Comparison of ENCODE assay signal across 8 cellular contexts in genomic region chr16:69107311-69107962, GRCh38. TPM values are rescaled to one million over a fixed set of nuclear protein-coding genes. Genes with fewer than 3 reads are reported as not detected.
DNase-seq lines count a peak whose midpoint lies in the region; ATAC-seq, FAIRE-seq and TF ChIP-seq lines count a peak whose summit lies in the region.

No MANE protein-coding gene starts in this region.

- peaks cover 3% of the 10 kb centered on the region for H3K36me3 Mint-ChIP-seq in activated CD8-positive, alpha-beta T cell treated with anti-CD3 and anti-CD28 coated beads, Interleukin-2, amount 10 ng/mL, durations not matched to agents 7 days and 5 days (ENCODE audit: low read depth)

- 1 to 2% methylated on average over 43 to 52 of the region's 52 CpGs for WGBS in heart right ventricle, 2 donors

- H3K27me3 Mint-ChIP-seq in activated CD8-positive, alpha-beta T cell treated with anti-CD3 and anti-CD28 coated beads, Interleukin-2, amount 10 ng/mL, durations not matched to agents 7 days and 5 days (ENCODE audit: low read depth) = peaks cover 35% of the 10 kb centered on the region

- H3K27me3 ChIP-seq in heart right ventricle = peaks cover 0 to 47% (median 0%) of the 10 kb centered on the region in 7 donors

- H3K27ac ChIP-seq in heart right ventricle = peak overlapping the region in 2 of 10 donors; percentile 21 to 29
- no peak overlapping the region for H3K27ac ChIP-seq in kidney (ENCODE audit: low read depth in 2 of 2, low read length in 2 of 2)

- H3K9me3 ChIP-seq in heart right ventricle (no peaks in the 10 kb centered on the region), kidney (ENCODE audit: control insufficient read depth in 1 of 2, low read length in 2 of 2) (no peaks in the 10 kb centered on the region)

- H3K4me3 ChIP-seq in heart right ventricle (peak overlapping the region; percentile 18 to 79 (median 58)), kidney (ENCODE audit: low read length in 2 of 2) (peak overlapping the region in 1 of 2 donors; percentile 41)

- ATAC-seq in activated CD8-positive, alpha-beta T cell treated with anti-CD3 and anti-CD28 coated beads, Interleukin-2, amount 10 ng/mL, durations not matched to agents 7 days and 5 days = no peak
- peak; percentile 12 to 45 (median 26) for ATAC-seq in heart right ventricle
- no peak for ATAC-seq in GM21825 (IDR thresholded peaks at IDR 0.05; ENCODE audit: unreplicated experiment)

- H3K36me3 ChIP-seq in heart right ventricle = peaks cover 0 to 21% (median 9%) of the 10 kb centered on the region in 9 donors
- peaks cover 0 to 7% of the 10 kb centered on the region in 2 donors for H3K36me3 ChIP-seq in kidney (ENCODE audit: control insufficient read depth in 1 of 2, insufficient read depth in 2 of 2, low read length in 2 of 2)

- no peak overlapping the region for H3K9ac ChIP-seq in kidney (ENCODE audit: low read length in 2 of 2)

- H3K4me1 ChIP-seq in heart right ventricle = peaks cover 7 to 45% (median 31%) of the 10 kb centered on the region in 9 donors
- H3K4me1 ChIP-seq in kidney (ENCODE audit: control insufficient read depth in 1 of 2, insufficient read depth in 1 of 2, low read depth in 1 of 2, low read length in 2 of 2) = peaks cover 0 to 18% of the 10 kb centered on the region in 2 donors

- H3K4me3 Mint-ChIP-seq in activated CD8-positive, alpha-beta T cell treated with anti-CD3 and anti-CD28 coated beads, Interleukin-2, amount 10 ng/mL, durations not matched to agents 7 days and 5 days = peak overlapping the region; percentile 40

- CTCF ChIA-PET in activated CD8-positive, alpha-beta T cell treated with anti-CD3 and anti-CD28 coated beads, Interleukin-2, amount 10 ng/mL, durations not matched to agents 7 days and 5 days (lab: Charles Lee) = interaction anchor here (1.2 to 1.4 kb wide), 3 partner anchors 16 to 587 kb away, joined by 3 to 5 read pairs (median 5); no protein-coding TSS in a partner anchor

- no peak overlapping the region for H3K27ac Mint-ChIP-seq in activated CD8-positive, alpha-beta T cell treated with anti-CD3 and anti-CD28 coated beads, Interleukin-2, amount 10 ng/mL, durations not matched to agents 7 days and 5 days

- H3K4me1 Mint-ChIP-seq in activated CD8-positive, alpha-beta T cell treated with anti-CD3 and anti-CD28 coated beads, Interleukin-2, amount 10 ng/mL, durations not matched to agents 7 days and 5 days (ENCODE audit: low read depth) = peaks cover 20% of the 10 kb centered on the region

- intact Hi-C loops in heart right ventricle (cut with DNase I) (loop anchor here in 2 of 10 donors (5.0 to 10.0 kb wide), 2 partner anchors 113 to 200 kb away; no protein-coding TSS in a partner anchor), kidney (cut with DNase I) (no loop called here)

- DNase-seq in GM10266 (ENCODE audit: extremely low spot score) = peak; percentile 44
- DNase-seq in activated CD8-positive, alpha-beta T cell treated with anti-CD3 and anti-CD28 coated beads, Interleukin-2, amount 10 ng/mL, durations not matched to agents 7 days and 5 days = no peak
- peak; percentile 32 to 51 for DNase-seq in heart right ventricle
- peak; percentile 72 for DNase-seq in retina
- DNase-seq in kidney = no peak
- no peak for DNase-seq in T-helper 9 cell
- DNase-seq in NOMO-1 (lab: John Stamatoyannopoulos, UW; ENCODE audit: unreplicated experiment in 2 of 2) = no peak

- POLR2A ChIA-PET in activated CD8-positive, alpha-beta T cell treated with anti-CD3 and anti-CD28 coated beads, Interleukin-2, amount 10 ng/mL, durations not matched to agents 7 days and 5 days (lab: Charles Lee) = no interaction called here

- TF ChIP-seq CTCF in GM10266 (IDR thresholded peaks at IDR 0.05; ENCODE audit: control insufficient read depth, insufficient read depth, low read depth, missing control alignments) (no peak), heart right ventricle (IDR thresholded peaks at IDR 0.05) (no peak), kidney (IDR thresholded peaks at IDR 0.05; ENCODE audit: borderline replicate concordance, extremely low read depth, insufficient read depth) (no peak)

- no peak for FAIRE-seq in kidney (lab: Jason Lieb, UNC)

- no peaks in the 10 kb centered on the region for H3K9me3 Mint-ChIP-seq in activated CD8-positive, alpha-beta T cell treated with anti-CD3 and anti-CD28 coated beads, Interleukin-2, amount 10 ng/mL, durations not matched to agents 7 days and 5 days (ENCODE audit: insufficient read depth)

RNA-seq across cellular contexts. Expression of gene HAS3, which starts 2.0 kb away (rescaled TPM):
- total RNA-seq in activated CD8-positive, alpha-beta T cell treated with anti-CD3 and anti-CD28 coated beads, Interleukin-2, amount 10 ng/mL, durations not matched to agents 7 days and 5 days = under 1 TPM; 0.44 to 0.47 TPM
- 1 to 10 TPM in 1 of 10 donors, under 1 TPM in 9; 0.15 to 1.8 (median 0.38) TPM for total RNA-seq in heart right ventricle
- polyA plus RNA-seq in heart right ventricle = under 1 TPM; 0.22 to 0.65 TPM
- total RNA-seq in kidney = 2.1 TPM
- 0.34 TPM for polyA plus RNA-seq in kidney (ENCODE audit: insufficient read depth, low read depth, low replicate concordance)

RNA-seq across cellular contexts. Expression of gene CHTF8, which starts 25.0 kb away (rescaled TPM):
- 100 to 1,000 TPM; 132 to 143 TPM for total RNA-seq in activated CD8-positive, alpha-beta T cell treated with anti-CD3 and anti-CD28 coated beads, Interleukin-2, amount 10 ng/mL, durations not matched to agents 7 days and 5 days
- total RNA-seq in heart right ventricle = 10 to 100 TPM; 46.1 to 80.6 (median 55.6) TPM
- polyA plus RNA-seq in heart right ventricle = 10 to 100 TPM; 17.2 to 38.0 TPM
- 124 TPM for total RNA-seq in kidney
- polyA plus RNA-seq in kidney (ENCODE audit: insufficient read depth, low read depth, low replicate concordance) = 163 TPM

RNA-seq across cellular contexts. Expression of gene UTP4, which starts 25.0 kb away (rescaled TPM):
- 10 to 100 TPM; 56.3 to 59.7 TPM for total RNA-seq in activated CD8-positive, alpha-beta T cell treated with anti-CD3 and anti-CD28 coated beads, Interleukin-2, amount 10 ng/mL, durations not matched to agents 7 days and 5 days
- total RNA-seq in heart right ventricle = 10 to 100 TPM; 19.1 to 32.8 (median 26.8) TPM
- 10 to 100 TPM; 13.0 to 22.8 TPM for polyA plus RNA-seq in heart right ventricle
- 41.7 TPM for total RNA-seq in kidney
- 57.2 TPM for polyA plus RNA-seq in kidney (ENCODE audit: insufficient read depth, low read depth, low replicate concordance)

Comparison
In these comparisons a context has a peak if more than half of its experiments do, and no peak if none do; other contexts are left out.
1. DNase-seq: peak in GM10266 (single experiment), heart right ventricle (2 of 2) and retina (single experiment); none in activated CD8-positive, alpha-beta T cell treated with anti-CD3 and anti-CD28 coated beads, Interleukin-2, amount 10 ng/mL, durations not matched to agents 7 days and 5 days (single experiment), kidney (single experiment), T-helper 9 cell (single experiment) and NOMO-1 (0 of 2).
2. ATAC-seq: peak in heart right ventricle (8 of 8); none in activated CD8-positive, alpha-beta T cell treated with anti-CD3 and anti-CD28 coated beads, Interleukin-2, amount 10 ng/mL, durations not matched to agents 7 days and 5 days (single experiment) and GM21825 (single experiment).